ENCODE assay signal across 21 cellular contexts in genomic region chr2:33448216-33448899, GRCh38. TPM values are rescaled to one million over a fixed set of nuclear protein-coding genes. Genes with fewer than 3 reads are reported as not detected.
DNase-seq lines count a peak whose midpoint lies in the region; ATAC-seq, FAIRE-seq and TF ChIP-seq lines count a peak whose summit lies in the region.
"Had no signal": no experiment of that assay in that cellular context is flagged by ENCODE, and none has a peak within 500 bp of the region (broad histone marks: within the 10 kb centered on the region; RNA-seq: fewer than 3 reads in every experiment).

No MANE protein-coding gene starts in this region.

- no peaks in the 10 kb centered on the region for H3K4me1 ChIP-seq in mesenchymal stem cell (ENCODE audit: control insufficient read depth, insufficient read depth, low read depth, low read length)
- H3K4me1 ChIP-seq: BE2C had no signal

- H3K36me3 ChIP-seq in mesenchymal stem cell (ENCODE audit: control insufficient read depth in 1 of 2, insufficient read depth in 2 of 2, low read depth in 1 of 2, low read length in 2 of 2): no peaks in the 10 kb centered on the region
- H3K36me3 ChIP-seq: BE2C had no signal

- no peak overlapping the region for H3K4me2 ChIP-seq in mesenchymal stem cell (ENCODE audit: low read length, poor library complexity, severe bottlenecking)

- no CpG with 5 or more reads among the region's 2 CpGs for WGBS in mesenchymal stem cell

- no peak overlapping the region for H3K4ac ChIP-seq in mesenchymal stem cell (ENCODE audit: low read depth in 1 of 2, low read length in 2 of 2)

- H3K27me3 ChIP-seq in mesenchymal stem cell (ENCODE audit: control insufficient read depth in 1 of 2, insufficient read depth in 1 of 2, low read length in 2 of 2): no peaks in the 10 kb centered on the region
- H3K27me3 ChIP-seq: BE2C had no signal

- no peak overlapping the region for H4K91ac ChIP-seq in mesenchymal stem cell (ENCODE audit: low read length)

- no peak overlapping the region for H3K23ac ChIP-seq in mesenchymal stem cell (ENCODE audit: low read length in 2 of 2)

- H3K14ac ChIP-seq in mesenchymal stem cell (ENCODE audit: low read length in 2 of 2): no peak overlapping the region

- H3K4me3 ChIP-seq in mesenchymal stem cell (ENCODE audit: insufficient read depth in 1 of 2, low read depth in 1 of 2, low read length in 2 of 2) (no peak overlapping the region), coronary artery (no peak overlapping the region)

- TF ChIP-seq CTCF in coronary artery (IDR thresholded peaks at IDR 0.05): no peak

- no peak overlapping the region for H2AFZ ChIP-seq in mesenchymal stem cell (ENCODE audit: low read depth, low read length)

- FAIRE-seq in frontal cortex (lab: Jason Lieb, UNC): no peak
- FAIRE-seq: D721Med, G401.6, GM12892, H1 had no signal

- ATAC-seq in GM18511 (IDR thresholded peaks at IDR 0.05; ENCODE audit: unreplicated experiment) (peak; percentile 56), SK-N-SH treated with all-trans-retinoic acid at 6 μM for 48 hours (peak; percentile 36; the same call in 1 of the 3 replicates)
- ATAC-seq: CD8-positive, alpha-beta T cell had no signal

- no peak overlapping the region for H2BK5ac ChIP-seq in mesenchymal stem cell (ENCODE audit: low read depth, low read length, poor library complexity, severe bottlenecking)

- no peak overlapping the region for H3K18ac ChIP-seq in mesenchymal stem cell (ENCODE audit: low read depth in 1 of 2, low read length in 2 of 2)

- H2BK12ac ChIP-seq in mesenchymal stem cell (ENCODE audit: low read length in 2 of 2): no peak overlapping the region

- DNase-seq in M059J (ENCODE audit: low read depth) (peak; percentile 32), mesenchymal stem cell (peak; percentile 79), frontal cortex (ENCODE audit: low spot score in 2 of 2) (no peak), HuH-7.5 (ENCODE audit: low spot score) (no peak), coronary artery (ENCODE audit: low spot score) (no peak)
- DNase-seq: ACHN; BE2C; CD8-positive, alpha-beta T cell; DMS79 treated with DMSO at 0.1 percent for 48 hours; NCI-H1092 treated with DMSO at 0.1 percent for 48 hours; NCI-H1694 treated with DMSO at 0.1 percent for 48 hours; NCI-H446; NCI-H748 treated with DMSO at 0.1 percent for 48 hours; T-helper 1 cell had no signal

- H3K9me3 ChIP-seq in mesenchymal stem cell (ENCODE audit: control insufficient read depth, low read length): peaks cover 2% of the 10 kb centered on the region
- H3K9me3 ChIP-seq: BE2C had no signal

- no peak overlapping the region for H4K8ac ChIP-seq in mesenchymal stem cell (ENCODE audit: low read length)

- H2BK120ac ChIP-seq in mesenchymal stem cell (ENCODE audit: low read depth, low read length): no peak overlapping the region

- no peak overlapping the region for H2AK5ac ChIP-seq in mesenchymal stem cell (ENCODE audit: low read length, severe bottlenecking)

- H3K9ac ChIP-seq in mesenchymal stem cell (ENCODE audit: low read length): no peak overlapping the region

- no peaks in the 10 kb centered on the region for H3K79me1 ChIP-seq in mesenchymal stem cell (replicated peaks; ENCODE audit: low read length, poor library complexity, severe bottlenecking)

- no peak overlapping the region for H2BK15ac ChIP-seq in mesenchymal stem cell (ENCODE audit: low read depth, poor library complexity, severe bottlenecking)

- H3K27ac ChIP-seq in mesenchymal stem cell (ENCODE audit: low read length, poor library complexity, severe bottlenecking): no peak overlapping the region
- no peak overlapping the region for H3K27ac ChIP-seq in coronary artery
- H3K27ac ChIP-seq: RWPE1 had no signal

TF ChIP-seq in SK-N-SH treated with all-trans-retinoic acid at 6 μM for 48 hours, 23 proteins besides CTCF, POLR2A, EP300 and RAD21:
- TF ChIP-seq ZC3H10 (CRISPR knock-in tag; IDR thresholded peaks at IDR 0.05) (no peak), ZFP30 (CRISPR knock-in tag; IDR thresholded peaks at IDR 0.05) (peak; percentile 53)

RNA-seq across cellular contexts. Expression of gene RASGRP3, which starts 28.1 kb away (rescaled TPM):
- 24.5 and 26.4 TPM in 2 replicates for total RNA-seq in M059J (2014; rRNA removed; shearing (Covaris generic))
- 31.4 TPM for polyA plus RNA-seq in mesenchymal stem cell (2013, experiment 1 of 2)
- polyA plus RNA-seq in mesenchymal stem cell (2013, experiment 2 of 2): 29.3 TPM
- total RNA-seq in frontal cortex: 7.7 TPM
- total RNA-seq: H1 had no signal

Comparison
In these comparisons a context has a peak if more than half of its experiments do, and no peak if none do; other contexts are left out.
1. DNase-seq: peak in M059J (single experiment) and mesenchymal stem cell (single experiment); none in frontal cortex (0 of 2), HuH-7.5 (single experiment) and coronary artery (single experiment).